1 cellular context compared by ENCODE assay signal in genomic region chr1:7783826-7784491, GRCh38.
TF ChIP-seq lines count a peak whose summit lies in the region.

Gene PER3 (plus strand): TSS chr1:7784291. CDS start chr1:7784878, 587 bp downstream.

TF ChIP-seq in Ishikawa, 13 proteins besides CTCF, POLR2A, EP300 and RAD21 (continued from another document):
- TF ChIP-seq, protein P1, sequence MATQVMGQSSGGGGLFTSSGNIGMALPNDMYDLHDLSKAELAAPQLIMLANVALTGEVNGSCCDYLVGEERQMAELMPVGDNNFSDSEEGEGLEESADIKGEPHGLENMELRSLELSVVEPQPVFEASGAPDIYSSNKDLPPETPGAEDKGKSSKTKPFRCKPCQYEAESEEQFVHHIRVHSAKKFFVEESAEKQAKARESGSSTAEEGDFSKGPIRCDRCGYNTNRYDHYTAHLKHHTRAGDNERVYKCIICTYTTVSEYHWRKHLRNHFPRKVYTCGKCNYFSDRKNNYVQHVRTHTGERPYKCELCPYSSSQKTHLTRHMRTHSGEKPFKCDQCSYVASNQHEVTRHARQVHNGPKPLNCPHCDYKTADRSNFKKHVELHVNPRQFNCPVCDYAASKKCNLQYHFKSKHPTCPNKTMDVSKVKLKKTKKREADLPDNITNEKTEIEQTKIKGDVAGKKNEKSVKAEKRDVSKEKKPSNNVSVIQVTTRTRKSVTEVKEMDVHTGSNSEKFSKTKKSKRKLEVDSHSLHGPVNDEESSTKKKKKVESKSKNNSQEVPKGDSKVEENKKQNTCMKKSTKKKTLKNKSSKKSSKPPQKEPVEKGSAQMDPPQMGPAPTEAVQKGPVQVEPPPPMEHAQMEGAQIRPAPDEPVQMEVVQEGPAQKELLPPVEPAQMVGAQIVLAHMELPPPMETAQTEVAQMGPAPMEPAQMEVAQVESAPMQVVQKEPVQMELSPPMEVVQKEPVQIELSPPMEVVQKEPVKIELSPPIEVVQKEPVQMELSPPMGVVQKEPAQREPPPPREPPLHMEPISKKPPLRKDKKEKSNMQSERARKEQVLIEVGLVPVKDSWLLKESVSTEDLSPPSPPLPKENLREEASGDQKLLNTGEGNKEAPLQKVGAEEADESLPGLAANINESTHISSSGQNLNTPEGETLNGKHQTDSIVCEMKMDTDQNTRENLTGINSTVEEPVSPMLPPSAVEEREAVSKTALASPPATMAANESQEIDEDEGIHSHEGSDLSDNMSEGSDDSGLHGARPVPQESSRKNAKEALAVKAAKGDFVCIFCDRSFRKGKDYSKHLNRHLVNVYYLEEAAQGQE (IDR thresholded peaks at IDR 0.05; ENCODE audit: low read depth): no peak
- TF ChIP-seq TAF1 (IDR thresholded peaks at IDR 0.05; ENCODE audit: low read depth): no peak
- no peak for TF ChIP-seq TCF12 (IDR thresholded peaks at IDR 0.05; ENCODE audit: low read depth)
- no peak for TF ChIP-seq TEAD4 (IDR thresholded peaks at IDR 0.05)
- TF ChIP-seq YY1 (IDR thresholded peaks at IDR 0.05; ENCODE audit: low read depth): no peak
